1 cellular context compared by ENCODE assay signal in genomic region chr11:46119352-46120216, GRCh38.
TF ChIP-seq lines count a peak whose summit lies in the region.

No MANE protein-coding gene starts in this region.

TF ChIP-seq in GM12878, 131 proteins besides CTCF, POLR2A, EP300 and RAD21 (continued from another document):
- TF ChIP-seq E2F8 (IDR thresholded peaks at IDR 0.05; ENCODE audit: low read depth, partially characterized antibody) (no peak), CUX1 (IDR thresholded peaks at IDR 0.05; ENCODE audit: insufficient replicate concordance, low read depth, low read length) (no peak), BRCA1 (IDR thresholded peaks at IDR 0.05; ENCODE audit: low read depth, low read length) (no peak), CEBPB (IDR thresholded peaks at IDR 0.05; ENCODE audit: borderline replicate concordance in 1 of 2, low read depth in 2 of 2, low read length in 2 of 2) (no peak), MLLT1 (IDR thresholded peaks at IDR 0.05) (peak; percentile 84), NKRF (conservative IDR thresholded peaks at IDR 0.05) (0 out of 2 replicates have a peak, but pooled peaks have one; percentile 31), NBN (IDR thresholded peaks at IDR 0.05) (peak; percentile 75), SREBF1 (IDR thresholded peaks at IDR 0.05; ENCODE audit: low read length) (no peak), NR2F1 (conservative IDR thresholded peaks at IDR 0.05) (no peak), TBL1XR1 (IDR thresholded peaks at IDR 0.05; ENCODE audit: low read depth, low read length) (0 out of 2 replicates have a peak, but pooled peaks have one; percentile 3), CEBPZ (IDR thresholded peaks at IDR 0.05; ENCODE audit: low read depth, low read length) (no peak), IRF4 (IDR thresholded peaks at IDR 0.05; ENCODE audit: low read depth, low read length) (0 out of 2 replicates have a peak, but pooled peaks have one; percentile 10), POU2F2 (IDR thresholded peaks at IDR 0.05; ENCODE audit: borderline replicate concordance, low read depth, low read length) (no peak), MEF2A (IDR thresholded peaks at IDR 0.05; ENCODE audit: insufficient read depth, low read depth, low read length) (no peak), FOXM1 (IDR thresholded peaks at IDR 0.05; ENCODE audit: low read depth, low read length) (0 out of 2 replicates have a peak, but pooled peaks have one; percentile 46), BMI1 (IDR thresholded peaks at IDR 0.05; ENCODE audit: borderline replicate concordance) (no peak), DPF2 (IDR thresholded peaks at IDR 0.05) (no peak), PAX8 (IDR thresholded peaks at IDR 0.05) (no peak)
